In the genomic region with DNA sequence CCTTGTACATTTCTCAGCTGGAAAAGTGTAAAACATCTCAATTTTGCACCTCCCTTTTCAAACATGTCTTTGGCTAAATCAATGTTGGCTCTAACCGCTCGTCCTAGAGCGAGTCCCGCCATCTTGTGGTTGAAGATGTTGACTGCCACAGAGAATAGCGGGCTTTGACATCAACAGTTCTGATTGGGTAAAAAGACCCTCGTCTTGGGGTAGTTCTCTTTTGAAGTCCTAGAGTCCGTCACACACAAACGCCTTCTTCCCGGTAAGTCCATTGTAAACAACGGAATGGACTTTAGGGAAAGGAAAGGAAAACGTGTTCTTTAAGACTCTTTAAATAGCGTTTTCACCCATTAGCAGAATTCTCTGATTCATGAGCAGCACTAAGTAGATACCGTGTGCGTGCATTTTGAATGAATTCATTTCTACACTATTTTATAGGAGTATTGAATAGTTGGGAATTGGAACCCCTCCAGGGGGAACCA, we compare ENCODE assay signal across 8 cellular contexts. TPM values are rescaled to one million over a fixed set of nuclear protein-coding genes. Genes with fewer than 3 reads are reported as not detected.
DNase-seq lines count a peak whose midpoint lies in the region; ATAC-seq, FAIRE-seq and TF ChIP-seq lines count a peak whose summit lies in the region.

No MANE protein-coding gene starts in this region.

- peak overlapping the region; percentile 98 for H3K4me3 Mint-ChIP-seq in CD14-positive monocyte
- peak overlapping the region; percentile 100 for H3K4me3 Mint-ChIP-seq in activated T-helper 2 cell treated with anti-CD3 and anti-CD28 coated beads, Interferon-gamma antibody, Interleukin-2, Interleukin-4, amounts not matched to agents 10 μg/mL and 5 μg/mL and 100 μg/mL, durations not matched to agents 14 hours and 24 hours and 36 hours (ENCODE audit: low read depth)
- peak overlapping the region; percentile 99 for H3K4me3 Mint-ChIP-seq in natural killer cell treated with Interleukin-12 subunit alpha and Interleukin-12 subunit beta and Interleukin-15 and Interleukin-18, amount 100 ng/mL, for 72 hours

- intact Hi-C loops in CD14-positive monocyte (cut with micrococcal nuclease): no loop called here
- intact Hi-C loops in activated T-helper 2 cell treated with anti-CD3 and anti-CD28 coated beads, Interferon-gamma antibody, Interleukin-2, Interleukin-4, amounts not matched to agents 10 μg/mL and 5 μg/mL and 100 μg/mL, durations not matched to agents 14 hours and 24 hours and 36 hours (cut with micrococcal nuclease): loop anchor here (1.0 to 5.0 kb wide), 8 partner anchors 120 to 1169 kb away; a partner anchor contains a TSS

- H3K36me3 Mint-ChIP-seq in CD14-positive monocyte: peaks cover 7 to 11% of the 10 kb centered on the region in 2 donors
- H3K36me3 Mint-ChIP-seq in activated T-helper 2 cell treated with anti-CD3 and anti-CD28 coated beads, Interferon-gamma antibody, Interleukin-2, Interleukin-4, amounts not matched to agents 10 μg/mL and 5 μg/mL and 100 μg/mL, durations not matched to agents 14 hours and 24 hours and 36 hours (ENCODE audit: low read depth): peaks cover 8% of the 10 kb centered on the region
- H3K36me3 Mint-ChIP-seq in natural killer cell treated with Interleukin-12 subunit alpha and Interleukin-12 subunit beta and Interleukin-15 and Interleukin-18, amount 100 ng/mL, for 72 hours: peaks cover 15% of the 10 kb centered on the region

- FAIRE-seq in urothelium cell line (lab: Jason Lieb, UNC): no peak

- ATAC-seq in HG03342 (IDR thresholded peaks at IDR 0.05; ENCODE audit: unreplicated experiment): peak; percentile 46
- ATAC-seq in natural killer cell treated with Interleukin-12 subunit alpha and Interleukin-12 subunit beta and Interleukin-15 and Interleukin-18, amount 100 ng/mL, for 72 hours: peak; percentile 70 to 73

- H3K27me3 Mint-ChIP-seq in CD14-positive monocyte (ENCODE audit: low read depth in 3 of 3): peaks cover 6 to 21% (median 12%) of the 10 kb centered on the region in 3 donors
- H3K27me3 Mint-ChIP-seq in activated T-helper 2 cell treated with anti-CD3 and anti-CD28 coated beads, Interferon-gamma antibody, Interleukin-2, Interleukin-4, amounts not matched to agents 10 μg/mL and 5 μg/mL and 100 μg/mL, durations not matched to agents 14 hours and 24 hours and 36 hours (ENCODE audit: low read depth): peaks cover 27% of the 10 kb centered on the region
- peaks cover 22 to 33% of the 10 kb centered on the region in 2 donors for H3K27me3 Mint-ChIP-seq in natural killer cell treated with Interleukin-12 subunit alpha and Interleukin-12 subunit beta and Interleukin-15 and Interleukin-18, amount 100 ng/mL, for 72 hours

- DNase-seq in CD14-positive monocyte (ENCODE audit: low spot score) (no peak), GM19240 (ENCODE audit: insufficient read length, low spot score) (peak; percentile 6), NCI-H82 treated with DMSO at 0.1 percent for 48 hours (lab: John Stamatoyannopoulos, UW; ENCODE audit: unreplicated experiment) (peak; percentile 30), fibroblast of the conjunctiva (ENCODE audit: low read depth) (peak; percentile 73), urothelium cell line (ENCODE audit: low spot score) (peak; percentile 75)
- peak; percentile 40 for DNase-seq in activated T-helper 2 cell treated with anti-CD3 and anti-CD28 coated beads, Interferon-gamma antibody, Interleukin-2, Interleukin-4, amounts not matched to agents 10 μg/mL and 5 μg/mL and 100 μg/mL, durations not matched to agents 14 hours and 24 hours and 36 hours (ENCODE audit: low spot score)
- no peak for DNase-seq in natural killer cell treated with Interleukin-12 subunit alpha and Interleukin-12 subunit beta and Interleukin-15 and Interleukin-18, amount 100 ng/mL, for 72 hours (ENCODE audit: low spot score)

- peaks cover 33% of the 10 kb centered on the region for H3K4me1 Mint-ChIP-seq in CD14-positive monocyte
- peaks cover 25% of the 10 kb centered on the region for H3K4me1 Mint-ChIP-seq in activated T-helper 2 cell treated with anti-CD3 and anti-CD28 coated beads, Interferon-gamma antibody, Interleukin-2, Interleukin-4, amounts not matched to agents 10 μg/mL and 5 μg/mL and 100 μg/mL, durations not matched to agents 14 hours and 24 hours and 36 hours (ENCODE audit: low read depth)
- peaks cover 27 to 39% of the 10 kb centered on the region in 2 donors for H3K4me1 Mint-ChIP-seq in natural killer cell treated with Interleukin-12 subunit alpha and Interleukin-12 subunit beta and Interleukin-15 and Interleukin-18, amount 100 ng/mL, for 72 hours (ENCODE audit: low read depth in 2 of 2)

- TF ChIP-seq CTCF in CD14-positive monocyte (IDR thresholded peaks at IDR 0.05): peak; percentile 64

- H3K27ac Mint-ChIP-seq in CD14-positive monocyte: peak overlapping the region in 2 of 7 donors; percentile 18 to 51
- H3K27ac Mint-ChIP-seq in activated T-helper 2 cell treated with anti-CD3 and anti-CD28 coated beads, Interferon-gamma antibody, Interleukin-2, Interleukin-4, amounts not matched to agents 10 μg/mL and 5 μg/mL and 100 μg/mL, durations not matched to agents 14 hours and 24 hours and 36 hours: peak overlapping the region; percentile 97
- H3K27ac Mint-ChIP-seq in natural killer cell treated with Interleukin-12 subunit alpha and Interleukin-12 subunit beta and Interleukin-15 and Interleukin-18, amount 100 ng/mL, for 72 hours: peak overlapping the region; percentile 90 to 94

- peaks cover 5 to 13% (median 10%) of the 10 kb centered on the region in 7 donors for H3K9me3 Mint-ChIP-seq in CD14-positive monocyte
- H3K9me3 Mint-ChIP-seq in activated T-helper 2 cell treated with anti-CD3 and anti-CD28 coated beads, Interferon-gamma antibody, Interleukin-2, Interleukin-4, amounts not matched to agents 10 μg/mL and 5 μg/mL and 100 μg/mL, durations not matched to agents 14 hours and 24 hours and 36 hours: peaks cover 10% of the 10 kb centered on the region
- no peaks in the 10 kb centered on the region for H3K9me3 Mint-ChIP-seq in natural killer cell treated with Interleukin-12 subunit alpha and Interleukin-12 subunit beta and Interleukin-15 and Interleukin-18, amount 100 ng/mL, for 72 hours

RNA-seq across cellular contexts. Expression of a gene that starts 0.5 kb away (rescaled TPM):
- polyA plus RNA-seq in CD14-positive monocyte: 10 to 100 TPM; 40.3 to 42.9 TPM
- 69.1 and 73.4 TPM in 2 replicates for total RNA-seq in activated T-helper 2 cell treated with anti-CD3 and anti-CD28 coated beads, Interferon-gamma antibody, Interleukin-2, Interleukin-4, amounts not matched to agents 10 μg/mL and 5 μg/mL and 100 μg/mL, durations not matched to agents 14 hours and 24 hours and 36 hours
- total RNA-seq in natural killer cell treated with Interleukin-12 subunit alpha and Interleukin-12 subunit beta and Interleukin-15 and Interleukin-18, amount 100 ng/mL, for 72 hours: 10 to 100 TPM; 46.9 to 69.7 TPM

RNA-seq across cellular contexts. Expression of a gene that starts 13.5 kb away (rescaled TPM):
- 1 to 10 TPM in 1 of 2 donors, under 1 TPM in 1; 0.95 to 1.1 TPM for polyA plus RNA-seq in CD14-positive monocyte
- not detected in 2 replicates for total RNA-seq in activated T-helper 2 cell treated with anti-CD3 and anti-CD28 coated beads, Interferon-gamma antibody, Interleukin-2, Interleukin-4, amounts not matched to agents 10 μg/mL and 5 μg/mL and 100 μg/mL, durations not matched to agents 14 hours and 24 hours and 36 hours
- under 1 TPM in 1 of 2 donors, not detected in 1; 0.62 TPM for total RNA-seq in natural killer cell treated with Interleukin-12 subunit alpha and Interleukin-12 subunit beta and Interleukin-15 and Interleukin-18, amount 100 ng/mL, for 72 hours

RNA-seq across cellular contexts. Expression of a gene that starts 49.6 kb away (rescaled TPM):
- not detected for polyA plus RNA-seq in CD14-positive monocyte
- not detected in 2 replicates for total RNA-seq in activated T-helper 2 cell treated with anti-CD3 and anti-CD28 coated beads, Interferon-gamma antibody, Interleukin-2, Interleukin-4, amounts not matched to agents 10 μg/mL and 5 μg/mL and 100 μg/mL, durations not matched to agents 14 hours and 24 hours and 36 hours
- total RNA-seq in natural killer cell treated with Interleukin-12 subunit alpha and Interleukin-12 subunit beta and Interleukin-15 and Interleukin-18, amount 100 ng/mL, for 72 hours: not detected

Comparison
In these comparisons a context has a peak if more than half of its experiments do, and no peak if none do; other contexts are left out.
1. DNase-seq: peak in GM19240 (single experiment), NCI-H82 treated with DMSO at 0.1 percent for 48 hours (single experiment), activated T-helper 2 cell treated with anti-CD3 and anti-CD28 coated beads, Interferon-gamma antibody, Interleukin-2, Interleukin-4, amounts not matched to agents 10 μg/mL and 5 μg/mL and 100 μg/mL, durations not matched to agents 14 hours and 24 hours and 36 hours (single experiment), fibroblast of the conjunctiva (single experiment) and urothelium cell line (single experiment); none in CD14-positive monocyte (single experiment) and natural killer cell treated with Interleukin-12 subunit alpha and Interleukin-12 subunit beta and Interleukin-15 and Interleukin-18, amount 100 ng/mL, for 72 hours (single experiment).
2. Peak in every context shown above with its lines, with median percentiles within 50 percentile points of each other: H3K4me3 Mint-ChIP-seq.